In the genomic region with DNA sequence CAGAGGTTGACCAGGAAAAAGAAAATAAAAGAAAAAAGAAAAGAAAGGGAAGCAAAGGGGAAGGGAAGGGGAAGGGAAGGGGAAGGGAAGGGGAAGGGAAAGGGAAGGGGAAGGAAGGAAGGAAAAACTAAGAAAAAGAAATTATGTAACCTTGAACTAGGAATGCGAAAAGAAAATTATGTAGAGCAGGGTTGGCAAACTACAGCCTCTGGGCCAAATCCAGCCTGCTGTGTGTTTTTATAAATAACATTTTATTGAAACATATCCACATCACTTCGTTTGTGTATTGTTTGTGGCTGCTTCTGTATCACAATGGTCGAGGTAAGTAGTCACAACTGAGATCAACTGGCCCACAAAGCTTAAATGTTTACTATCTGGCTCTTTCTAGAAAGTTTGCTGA, we compare ENCODE assay signal across 27 cellular contexts.
"Had no signal": no experiment of that assay in that cellular context is flagged by ENCODE, and none has a peak within 500 bp of the region (broad histone marks: within the 10 kb centered on the region; RNA-seq: fewer than 3 reads in every experiment).

No MANE protein-coding gene starts in this region.

- H3K4me1 ChIP-seq: colonic mucosa, foreskin keratinocyte had no signal

- DNase-seq: colonic mucosa; cortex of kidney; dermis blood vessel endothelial cell; dorsolateral prefrontal cortex; effector CD4-positive, alpha-beta T cell; effector CD8-positive, alpha-beta T cell; effector memory CD4-positive, alpha-beta T cell; effector memory CD8-positive, alpha-beta T cell; endodermal cell; erythroblast; esophagus squamous epithelium; foreskin keratinocyte; foreskin melanocyte; gastrocnemius medialis; glutamatergic neuron; head of caudate nucleus; heart left ventricle; heart right ventricle had no signal

- H3K9me3 ChIP-seq: colonic mucosa, esophagus muscularis mucosa, esophagus squamous epithelium, gastrocnemius medialis, gastroesophageal sphincter, heart left ventricle, heart right ventricle had no signal

- FAIRE-seq: colon, endometrium, endothelial cell of umbilical vein, frontal cortex had no signal

- H3K36me3 ChIP-seq: colonic mucosa, esophagus muscularis mucosa, esophagus squamous epithelium, gastrocnemius medialis, gastroesophageal sphincter, heart left ventricle, heart right ventricle had no signal

- H3K27ac ChIP-seq: colonic mucosa, coronary artery, epithelial cell of prostate, esophagus muscularis mucosa, esophagus squamous epithelium, foreskin keratinocyte, gastrocnemius medialis, heart left ventricle, heart right ventricle had no signal

- H3K27me3 ChIP-seq: colonic mucosa, dorsolateral prefrontal cortex, esophagus muscularis mucosa, esophagus squamous epithelium, foreskin keratinocyte, gastrocnemius medialis, gastroesophageal sphincter, heart left ventricle, heart right ventricle had no signal

- ATAC-seq: effector memory CD8-positive, alpha-beta T cell; esophagus mucosa; foreskin keratinocyte; gastrocnemius medialis; gastroesophageal sphincter; heart left ventricle; heart right ventricle had no signal

- H3K4me3 ChIP-seq: colonic mucosa, coronary artery, dorsolateral prefrontal cortex, esophagus muscularis mucosa, esophagus squamous epithelium, gastrocnemius medialis, gastroesophageal sphincter, heart left ventricle, heart right ventricle had no signal
